11 cellular contexts compared by ENCODE assay signal in genomic region chr1:196701144-196701543, GRCh38. TPM values are rescaled to one million over a fixed set of nuclear protein-coding genes. Genes with fewer than 3 reads are reported as not detected.
"Had no signal": no experiment of that assay in that cellular context is flagged by ENCODE, and none has a peak within 500 bp of the region (broad histone marks: within the 10 kb centered on the region; RNA-seq: fewer than 3 reads in every experiment).

No MANE protein-coding gene starts in this region.

- H3K9me3 Mint-ChIP-seq: GM23338, H9 had no signal

- H3K4me1 ChIP-seq: HAP-1 had no signal

- H3K27ac ChIP-seq: GM23248 had no signal

- H3K4me3 Mint-ChIP-seq: GM23338, H9, HFFc6 had no signal

- H2AFZ ChIP-seq: GM23248, GM23338 had no signal

- H3K4me2 ChIP-seq: GM23338 had no signal

- DNase-seq: GM23248, GOT3, H7, H9, HCEC 1CT, HFFc6 had no signal

- H3K9me3 ChIP-seq: HAP-1 had no signal

- H3K9ac ChIP-seq: GM23248 had no signal

- H3K27ac Mint-ChIP-seq: GM23338, H9, HFFc6 had no signal

- H3K4me3 ChIP-seq: GM23248, GM23338, HAP-1 had no signal

- ATAC-seq: GM23338, HCT116 had no signal

- H3K36me3 ChIP-seq: HAP-1 had no signal

- H3K4me1 Mint-ChIP-seq: GM23338, H9 had no signal

- FAIRE-seq: H1, H54 had no signal

RNA-seq across cellular contexts. Expression of gene CFH, which starts 49.3 kb away (rescaled TPM):
- total RNA-seq: GM23338, H1, H7, H9 had no signal
- polyA plus RNA-seq: GM23338, H1 had no signal
